Comparison of ENCODE assay signal across 1 cellular context in the genomic region with DNA sequence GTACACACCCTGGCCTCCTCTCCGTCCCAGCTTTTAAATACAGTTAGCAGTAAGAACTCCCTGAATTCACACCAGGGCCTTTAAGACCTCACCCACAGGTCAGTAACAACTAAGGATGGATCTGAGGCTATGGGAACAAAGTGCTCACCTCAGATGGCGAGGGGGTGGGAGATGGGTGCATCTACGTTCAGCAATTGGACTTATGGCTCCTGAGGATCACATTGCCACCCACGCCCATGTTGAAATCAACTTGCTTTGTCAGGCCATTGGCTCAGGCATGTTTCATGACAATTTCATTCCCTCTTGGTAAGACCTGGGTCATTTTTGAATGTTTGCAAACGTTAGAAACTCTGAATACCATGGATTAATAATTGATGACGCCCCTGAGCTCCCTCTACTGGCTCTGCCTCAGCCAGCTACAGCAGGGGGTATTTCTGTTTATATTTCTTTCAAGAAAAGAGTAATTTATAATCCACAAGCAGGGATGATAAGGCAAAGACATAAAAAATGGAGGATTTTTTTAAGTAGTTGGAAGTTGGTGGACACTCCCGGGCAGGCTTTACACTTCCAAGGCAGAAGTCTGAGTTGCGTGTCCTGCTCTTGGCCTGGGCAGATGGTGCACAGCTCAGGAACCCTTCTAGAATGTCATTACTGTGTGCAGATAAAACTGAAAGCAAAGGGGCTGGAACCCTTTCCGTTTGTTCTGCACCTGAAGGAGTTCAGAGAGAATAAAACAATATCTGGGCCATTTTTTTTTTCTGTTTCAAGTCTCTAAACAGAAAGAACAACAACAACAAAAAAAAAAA.
TF ChIP-seq lines count a peak whose summit lies in the region.

No MANE protein-coding gene starts in this region.

TF ChIP-seq in HepG2, 621 proteins besides CTCF, POLR2A, EP300 and RAD21 (continued from another document):
- TF ChIP-seq, protein P1, sequence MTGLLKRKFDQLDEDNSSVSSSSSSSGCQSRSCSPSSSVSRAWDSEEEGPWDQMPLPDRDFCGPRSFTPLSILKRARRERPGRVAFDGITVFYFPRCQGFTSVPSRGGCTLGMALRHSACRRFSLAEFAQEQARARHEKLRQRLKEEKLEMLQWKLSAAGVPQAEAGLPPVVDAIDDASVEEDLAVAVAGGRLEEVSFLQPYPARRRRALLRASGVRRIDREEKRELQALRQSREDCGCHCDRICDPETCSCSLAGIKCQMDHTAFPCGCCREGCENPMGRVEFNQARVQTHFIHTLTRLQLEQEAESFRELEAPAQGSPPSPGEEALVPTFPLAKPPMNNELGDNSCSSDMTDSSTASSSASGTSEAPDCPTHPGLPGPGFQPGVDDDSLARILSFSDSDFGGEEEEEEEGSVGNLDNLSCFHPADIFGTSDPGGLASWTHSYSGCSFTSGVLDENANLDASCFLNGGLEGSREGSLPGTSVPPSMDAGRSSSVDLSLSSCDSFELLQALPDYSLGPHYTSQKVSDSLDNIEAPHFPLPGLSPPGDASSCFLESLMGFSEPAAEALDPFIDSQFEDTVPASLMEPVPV (CRISPR knock-in tag; IDR thresholded peaks at IDR 0.05), result peak; percentile 16; the same call in 1 of the 2 replicates
- TF ChIP-seq POLR2AphosphoS5 (IDR thresholded peaks at IDR 0.05; ENCODE audit: low read depth, low read length), result peak; percentile 69; the same call in 1 of the 2 replicates
- TF ChIP-seq, protein P2, sequence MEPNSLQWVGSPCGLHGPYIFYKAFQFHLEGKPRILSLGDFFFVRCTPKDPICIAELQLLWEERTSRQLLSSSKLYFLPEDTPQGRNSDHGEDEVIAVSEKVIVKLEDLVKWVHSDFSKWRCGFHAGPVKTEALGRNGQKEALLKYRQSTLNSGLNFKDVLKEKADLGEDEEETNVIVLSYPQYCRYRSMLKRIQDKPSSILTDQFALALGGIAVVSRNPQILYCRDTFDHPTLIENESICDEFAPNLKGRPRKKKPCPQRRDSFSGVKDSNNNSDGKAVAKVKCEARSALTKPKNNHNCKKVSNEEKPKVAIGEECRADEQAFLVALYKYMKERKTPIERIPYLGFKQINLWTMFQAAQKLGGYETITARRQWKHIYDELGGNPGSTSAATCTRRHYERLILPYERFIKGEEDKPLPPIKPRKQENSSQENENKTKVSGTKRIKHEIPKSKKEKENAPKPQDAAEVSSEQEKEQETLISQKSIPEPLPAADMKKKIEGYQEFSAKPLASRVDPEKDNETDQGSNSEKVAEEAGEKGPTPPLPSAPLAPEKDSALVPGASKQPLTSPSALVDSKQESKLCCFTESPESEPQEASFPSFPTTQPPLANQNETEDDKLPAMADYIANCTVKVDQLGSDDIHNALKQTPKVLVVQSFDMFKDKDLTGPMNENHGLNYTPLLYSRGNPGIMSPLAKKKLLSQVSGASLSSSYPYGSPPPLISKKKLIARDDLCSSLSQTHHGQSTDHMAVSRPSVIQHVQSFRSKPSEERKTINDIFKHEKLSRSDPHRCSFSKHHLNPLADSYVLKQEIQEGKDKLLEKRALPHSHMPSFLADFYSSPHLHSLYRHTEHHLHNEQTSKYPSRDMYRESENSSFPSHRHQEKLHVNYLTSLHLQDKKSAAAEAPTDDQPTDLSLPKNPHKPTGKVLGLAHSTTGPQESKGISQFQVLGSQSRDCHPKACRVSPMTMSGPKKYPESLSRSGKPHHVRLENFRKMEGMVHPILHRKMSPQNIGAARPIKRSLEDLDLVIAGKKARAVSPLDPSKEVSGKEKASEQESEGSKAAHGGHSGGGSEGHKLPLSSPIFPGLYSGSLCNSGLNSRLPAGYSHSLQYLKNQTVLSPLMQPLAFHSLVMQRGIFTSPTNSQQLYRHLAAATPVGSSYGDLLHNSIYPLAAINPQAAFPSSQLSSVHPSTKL (CRISPR knock-in tag; IDR thresholded peaks at IDR 0.05), result peak; percentile 8; the same call in 1 of the 2 replicates
- TF ChIP-seq PHF21A (CRISPR knock-in tag; IDR thresholded peaks at IDR 0.05), result peak; percentile 51; the same call in 1 of the 2 replicates
